In genomic region chr16:85819245-85819644, GRCh38 we compare ENCODE assay signal across 8 cellular contexts. TPM values are rescaled to one million over a fixed set of nuclear protein-coding genes. Genes with fewer than 3 reads are reported as not detected.
DNase-seq lines count a peak whose midpoint lies in the region; ATAC-seq and TF ChIP-seq lines count a peak whose summit lies in the region.

No MANE protein-coding gene starts in this region.

- ATAC-seq in GM21423 (IDR thresholded peaks at IDR 0.05; ENCODE audit: unreplicated experiment): peak; percentile 49
- ATAC-seq in GM18858 (IDR thresholded peaks at IDR 0.05; ENCODE audit: unreplicated experiment): no peak

- no peaks in the 10 kb centered on the region; the same call in 1 of the 2 replicates for H3K9me3 ChIP-seq in AG04450 (ENCODE audit: control insufficient read depth, insufficient read depth, low read length)

- CTCF ChIA-PET in AG04450 (lab: Charles Lee): interaction anchor here (0.6 to 4.2 kb wide), 34 partner anchors 9 to 1260 kb away, joined by 3 to 158 read pairs (median 4); no protein-coding TSS in a partner anchor

- DNase-seq in AG04450 (ENCODE audit: low read depth, low spot score) (peak; percentile 48), NCI-H510A (lab: John Stamatoyannopoulos, UW) (peak; percentile 23), cerebellar cortex (ENCODE audit: low spot score) (peak; percentile 78), left kidney (ENCODE audit: low read depth, low spot score) (peak; percentile 93)
- DNase-seq in activated CD4-positive, alpha-beta T cell treated with anti-CD3 and anti-CD28 coated beads for 24 hours (ENCODE audit: low read depth in 2 of 2): peak; percentile 88 to 92
- DNase-seq in stimulated activated CD4-positive, alpha-beta T cell treated with anti-CD3 and anti-CD28 coated beads, Interleukin-4, amount 100 ng/mL, for 4 hours: peak; percentile 75 to 85

- peaks cover 25% of the 10 kb centered on the region for H3K27me3 ChIP-seq in AG04450 (ENCODE audit: control insufficient read depth, insufficient read depth, low read length)

- no peak overlapping the region for H3K27ac ChIP-seq in AG04450 (ENCODE audit: low read depth, low read length)

- no peak overlapping the region for H3K4me3 ChIP-seq in AG04450 (ENCODE audit: low read depth, low read length)

- TF ChIP-seq CTCF in AG04450 (IDR thresholded peaks at IDR 0.05; ENCODE audit: low read depth, low read length): peak; percentile 74

- POLR2A ChIA-PET in AG04450 (lab: Yijun Ruan, JAX): interaction anchor here (0.6 kb wide), 1 partner anchor 688 kb away, joined by 4 read pairs; no protein-coding TSS in a partner anchor

RNA-seq across cellular contexts. Expression of gene COX4I1, which starts 19.8 kb away (rescaled TPM):
- polyA plus RNA-seq in AG04450 (2011; rRNA removed): 828 and 879 TPM in 2 replicates
- polyA minus RNA-seq in AG04450 (2011; rRNA and poly(A)+ RNA removed): 332 and 411 TPM in 2 replicates

RNA-seq across cellular contexts. Expression of gene EMC8, which starts 19.9 kb away (rescaled TPM):
- polyA plus RNA-seq in AG04450 (2011; rRNA removed): 30.5 and 31.0 TPM in 2 replicates
- 30.8 and 35.9 TPM in 2 replicates for polyA minus RNA-seq in AG04450 (2011; rRNA and poly(A)+ RNA removed)

Comparison
In these comparisons a context has a peak if more than half of its experiments do, and no peak if none do; other contexts are left out.
1. DNase-seq: peak in every context shown above with its lines; median percentile 93 in left kidney; 90 in activated CD4-positive, alpha-beta T cell treated with anti-CD3 and anti-CD28 coated beads for 24 hours; 80 in stimulated activated CD4-positive, alpha-beta T cell treated with anti-CD3 and anti-CD28 coated beads, Interleukin-4, amount 100 ng/mL, for 4 hours; 78 in cerebellar cortex; 48 in AG04450; 23 in NCI-H510A.